In the genomic region with DNA sequence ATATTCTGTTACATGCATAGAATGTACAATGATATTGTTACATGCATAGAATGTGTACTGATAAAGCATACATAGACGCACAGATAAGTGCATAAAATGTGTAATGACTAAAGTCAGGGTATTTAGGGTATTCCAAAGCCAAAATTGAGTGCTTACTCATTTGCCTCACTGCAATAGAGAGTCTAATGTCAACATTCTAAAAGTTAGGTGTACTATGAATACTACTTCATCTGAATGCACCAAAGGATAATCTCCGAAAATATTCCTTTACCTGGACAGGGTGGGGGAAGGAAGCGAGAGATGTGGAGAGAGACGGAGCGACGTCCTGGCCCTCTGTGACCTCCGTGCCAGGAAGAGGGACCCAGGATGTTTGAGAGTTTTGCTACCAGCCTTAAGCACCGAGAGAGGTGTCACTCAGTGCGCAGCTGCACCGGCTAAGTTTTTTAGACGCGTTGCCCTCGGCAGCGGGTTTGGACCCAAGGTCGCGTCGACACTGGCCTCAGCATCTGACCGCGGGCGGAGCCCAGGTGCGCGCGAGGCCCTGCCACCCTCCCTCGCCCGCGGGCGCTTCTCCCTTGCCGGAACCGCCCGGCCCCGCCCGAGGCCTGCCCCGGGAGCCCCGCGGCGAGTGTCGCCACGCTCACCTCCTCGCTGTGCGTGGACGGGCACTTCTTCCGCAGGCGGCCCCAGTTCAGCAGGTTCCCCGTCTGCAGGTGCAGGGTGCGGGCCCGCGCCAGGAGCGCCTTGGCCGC, we compare ENCODE assay signal across 1 cellular context.
TF ChIP-seq lines count a peak whose summit lies in the region.

No MANE protein-coding gene starts in this region.

TF ChIP-seq in HCT116, 20 proteins besides CTCF, POLR2A, EP300 and RAD21:
- no peak for TF ChIP-seq CBX3 (IDR thresholded peaks at IDR 0.05; ENCODE audit: low read depth)
- no peak for TF ChIP-seq FOSL1 (IDR thresholded peaks at IDR 0.05; ENCODE audit: low read depth)
- peak; percentile 92 for TF ChIP-seq ZFX (IDR thresholded peaks at IDR 0.05)
- TF ChIP-seq, protein P1, sequence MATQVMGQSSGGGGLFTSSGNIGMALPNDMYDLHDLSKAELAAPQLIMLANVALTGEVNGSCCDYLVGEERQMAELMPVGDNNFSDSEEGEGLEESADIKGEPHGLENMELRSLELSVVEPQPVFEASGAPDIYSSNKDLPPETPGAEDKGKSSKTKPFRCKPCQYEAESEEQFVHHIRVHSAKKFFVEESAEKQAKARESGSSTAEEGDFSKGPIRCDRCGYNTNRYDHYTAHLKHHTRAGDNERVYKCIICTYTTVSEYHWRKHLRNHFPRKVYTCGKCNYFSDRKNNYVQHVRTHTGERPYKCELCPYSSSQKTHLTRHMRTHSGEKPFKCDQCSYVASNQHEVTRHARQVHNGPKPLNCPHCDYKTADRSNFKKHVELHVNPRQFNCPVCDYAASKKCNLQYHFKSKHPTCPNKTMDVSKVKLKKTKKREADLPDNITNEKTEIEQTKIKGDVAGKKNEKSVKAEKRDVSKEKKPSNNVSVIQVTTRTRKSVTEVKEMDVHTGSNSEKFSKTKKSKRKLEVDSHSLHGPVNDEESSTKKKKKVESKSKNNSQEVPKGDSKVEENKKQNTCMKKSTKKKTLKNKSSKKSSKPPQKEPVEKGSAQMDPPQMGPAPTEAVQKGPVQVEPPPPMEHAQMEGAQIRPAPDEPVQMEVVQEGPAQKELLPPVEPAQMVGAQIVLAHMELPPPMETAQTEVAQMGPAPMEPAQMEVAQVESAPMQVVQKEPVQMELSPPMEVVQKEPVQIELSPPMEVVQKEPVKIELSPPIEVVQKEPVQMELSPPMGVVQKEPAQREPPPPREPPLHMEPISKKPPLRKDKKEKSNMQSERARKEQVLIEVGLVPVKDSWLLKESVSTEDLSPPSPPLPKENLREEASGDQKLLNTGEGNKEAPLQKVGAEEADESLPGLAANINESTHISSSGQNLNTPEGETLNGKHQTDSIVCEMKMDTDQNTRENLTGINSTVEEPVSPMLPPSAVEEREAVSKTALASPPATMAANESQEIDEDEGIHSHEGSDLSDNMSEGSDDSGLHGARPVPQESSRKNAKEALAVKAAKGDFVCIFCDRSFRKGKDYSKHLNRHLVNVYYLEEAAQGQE (IDR thresholded peaks at IDR 0.05; ENCODE audit: low read depth) = no peak
- TF ChIP-seq SIN3A (IDR thresholded peaks at IDR 0.05; ENCODE audit: low read depth) = no peak
- TF ChIP-seq, protein P2, sequence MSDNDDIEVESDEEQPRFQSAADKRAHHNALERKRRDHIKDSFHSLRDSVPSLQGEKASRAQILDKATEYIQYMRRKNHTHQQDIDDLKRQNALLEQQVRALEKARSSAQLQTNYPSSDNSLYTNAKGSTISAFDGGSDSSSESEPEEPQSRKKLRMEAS (IDR thresholded peaks at IDR 0.05) = peak; percentile 47; the same call in 1 of the 2 replicates
- TF ChIP-seq CEBPB (IDR thresholded peaks at IDR 0.05; ENCODE audit: low read depth) = no peak
